Comparison of ENCODE assay signal across 9 cellular contexts in genomic region chr1:145690587-145691558, GRCh38. TPM values are rescaled to one million over a fixed set of nuclear protein-coding genes. Genes with fewer than 3 reads are reported as not detected.
DNase-seq lines count a peak whose midpoint lies in the region; ATAC-seq and TF ChIP-seq lines count a peak whose summit lies in the region.
"Had no signal": no experiment of that assay in that cellular context is flagged by ENCODE, and none has a peak within 500 bp of the region (broad histone marks: within the 10 kb centered on the region; RNA-seq: fewer than 3 reads in every experiment).

No MANE protein-coding gene starts in this region.

- peaks cover 21 to 37% (median 25%) of the 10 kb centered on the region in 7 donors for H3K4me1 Mint-ChIP-seq in naive thymus-derived CD4-positive, alpha-beta T cell

- POLR2A ChIA-PET in naive thymus-derived CD4-positive, alpha-beta T cell (lab: Charles Lee) = no interaction called here

- peak overlapping the region; percentile 6; the same call in 1 of the 2 replicates for H3K9ac ChIP-seq in BLaER1

- H3K27ac Mint-ChIP-seq in naive thymus-derived CD4-positive, alpha-beta T cell = peak overlapping the region; percentile 33 to 90 (median 72)

- H3K27ac ChIP-seq in BLaER1 = 0 out of 2 replicates have a peak overlapping the region, but pooled peaks have one; percentile 10
- peak overlapping the region; percentile 43 for H3K27ac ChIP-seq in naive thymus-derived CD4-positive, alpha-beta T cell (ENCODE audit: low read depth, low read length)

- peak; percentile 92 for ATAC-seq in naive thymus-derived CD4-positive, alpha-beta T cell
- ATAC-seq in HG02970 (IDR thresholded peaks at IDR 0.05; ENCODE audit: low FRiP score, unreplicated experiment) = no peak

- H3K4me2 ChIP-seq in BLaER1 = peak overlapping the region; percentile 53

- no peaks in the 10 kb centered on the region for H3K9me3 ChIP-seq in BLaER1
- no peaks in the 10 kb centered on the region for H3K9me3 ChIP-seq in naive thymus-derived CD4-positive, alpha-beta T cell (ENCODE audit: control insufficient read depth in 2 of 3, low read length in 3 of 3)

- no peaks in the 10 kb centered on the region for H3K27me3 ChIP-seq in BLaER1
- no peaks in the 10 kb centered on the region for H3K27me3 ChIP-seq in naive thymus-derived CD4-positive, alpha-beta T cell (ENCODE audit: control insufficient read depth in 2 of 2, insufficient read depth in 2 of 2, low read length in 2 of 2)

- DNase-seq in GM19240 (ENCODE audit: insufficient read length, low spot score) (peak; percentile 65), LoVo (ENCODE audit: low spot score) (peak; percentile 25), astrocyte of the cerebellum (ENCODE audit: low read depth) (peak; percentile 76), 8988T (no peak), inferior parietal cortex (ENCODE audit: extremely low spot score) (no peak)
- peak in 8 of 9 donors; percentile 6 to 48 (median 31) for DNase-seq in naive thymus-derived CD4-positive, alpha-beta T cell

- CTCF ChIA-PET in naive thymus-derived CD4-positive, alpha-beta T cell (lab: Charles Lee) = interaction anchor here (0.9 kb wide), 1 partner anchor 30 kb away, joined by 4 read pairs; no protein-coding TSS in a partner anchor

- in situ Hi-C loops in astrocyte of the cerebellum (cut with HindIII; ENCODE audit: low sequenced_read_pairs) = no loop called here

- H3K36me3 Mint-ChIP-seq in naive thymus-derived CD4-positive, alpha-beta T cell = peaks cover 0 to 13% (median 0%) of the 10 kb centered on the region in 5 donors

- H3K4me3 ChIP-seq in BLaER1 = no peak overlapping the region
- no peak overlapping the region for H3K4me3 ChIP-seq in astrocyte of the cerebellum (ENCODE audit: low read depth, low read length)
- peak overlapping the region; percentile 6 for H3K4me3 ChIP-seq in naive thymus-derived CD4-positive, alpha-beta T cell (ENCODE audit: low read length)

- no peak for TF ChIP-seq CTCF in astrocyte of the cerebellum (IDR thresholded peaks at IDR 0.05; ENCODE audit: low read depth, low read length, missing control alignments)

- peaks cover 21% of the 10 kb centered on the region for H3K4me1 ChIP-seq in BLaER1
- H3K4me1 ChIP-seq in naive thymus-derived CD4-positive, alpha-beta T cell (ENCODE audit: control insufficient read depth in 2 of 2, insufficient read depth in 2 of 2, low read length in 2 of 2) = peaks cover 18 to 28% of the 10 kb centered on the region in 2 donors

- peak overlapping the region; percentile 26 to 75 (median 62) for H3K4me3 Mint-ChIP-seq in naive thymus-derived CD4-positive, alpha-beta T cell

- H3K9me3 Mint-ChIP-seq in naive thymus-derived CD4-positive, alpha-beta T cell = no peaks in the 10 kb centered on the region

- H3K36me3 ChIP-seq in BLaER1 = no peaks in the 10 kb centered on the region
- no peaks in the 10 kb centered on the region for H3K36me3 ChIP-seq in naive thymus-derived CD4-positive, alpha-beta T cell (ENCODE audit: control insufficient read depth in 2 of 3, insufficient read depth in 3 of 3, low read length in 3 of 3)

- no peaks in the 10 kb centered on the region for H4K20me1 ChIP-seq in BLaER1

- H3K27me3 Mint-ChIP-seq in naive thymus-derived CD4-positive, alpha-beta T cell = no peaks in the 10 kb centered on the region

- intact Hi-C loops in naive thymus-derived CD4-positive, alpha-beta T cell (cut with micrococcal nuclease) = no loop called here

RNA-seq across cellular contexts. Expression of gene PDZK1, which starts 16.3 kb away (rescaled TPM):
- total RNA-seq in naive thymus-derived CD4-positive, alpha-beta T cell = under 1 TPM in 2 of 5 experiments, not detected in 3; 0.17 to 0.53 TPM
- under 1 TPM in 1 of 2 donors, not detected in 1; 0.09 TPM for polyA plus RNA-seq in naive thymus-derived CD4-positive, alpha-beta T cell
- total RNA-seq: kidney epithelial cell had no signal

RNA-seq across cellular contexts. Expression of gene CD160, which starts 28.4 kb away (rescaled TPM):
- 10 to 100 TPM in 1 of 5 experiments, 1 to 10 TPM in 1, under 1 TPM in 1, not detected in 2; 0.34 to 12.0 (median 1.5) TPM for total RNA-seq in naive thymus-derived CD4-positive, alpha-beta T cell
- polyA plus RNA-seq in naive thymus-derived CD4-positive, alpha-beta T cell = under 1 TPM; 0.15 to 0.22 TPM
- total RNA-seq: kidney epithelial cell had no signal

Comparison
In these comparisons a context has a peak if more than half of its experiments do, and no peak if none do; other contexts are left out.
1. DNase-seq: peak in GM19240 (single experiment), LoVo (single experiment), astrocyte of the cerebellum (single experiment) and naive thymus-derived CD4-positive, alpha-beta T cell (8 of 9); none in 8988T (single experiment) and inferior parietal cortex (single experiment).